Comparison of ENCODE assay signal across 22 cellular contexts in genomic region chr12:96170762-96171161, GRCh38.
"Had no signal": no experiment of that assay in that cellular context is flagged by ENCODE, and none has a peak within 500 bp of the region (broad histone marks: within the 10 kb centered on the region; RNA-seq: fewer than 3 reads in every experiment).

No MANE protein-coding gene starts in this region.

- H3K4me3 Mint-ChIP-seq: activated CD4-positive, alpha-beta memory T cell treated with anti-CD3 and anti-CD28 coated beads for 36 hours; activated CD4-positive, alpha-beta T cell treated with anti-CD3 and anti-CD28 coated beads, Interleukin-2, amount 10 ng/mL, durations not matched to agents 24 days and 14 days; activated naive CD4-positive, alpha-beta T cell treated with anti-CD3 and anti-CD28 coated beads, Interleukin-2, amount 50 U/mL, for 24 hours; activated naive CD8-positive, alpha-beta T cell treated with anti-CD3 and anti-CD28 coated beads, Interleukin-2, amount 50 U/mL, for 24 hours; endodermal cell; memory B cell; natural killer cell treated with Interleukin-12 subunit alpha and Interleukin-12 subunit beta and Interleukin-15 and Interleukin-18, amount 100 ng/mL, for 72 hours had no signal

- H3K27ac ChIP-seq: epithelial cell of prostate, tibial nerve, WERI-Rb-1 had no signal

- DNase-seq: activated CD4-positive, alpha-beta memory T cell treated with anti-CD3 and anti-CD28 coated beads for 36 hours; activated CD4-positive, alpha-beta T cell treated with anti-CD3 and anti-CD28 coated beads, Interleukin-2, amount 10 ng/mL, durations not matched to agents 24 days and 14 days; activated CD8-positive, alpha-beta memory T cell treated with anti-CD3 and anti-CD28 coated beads, Interleukin-2, amount 50 U/mL, for 4 hours; activated gamma-delta T cell treated with Interleukin-2 at 50 U/mL for 16 hours; activated naive CD8-positive, alpha-beta T cell treated with anti-CD3 and anti-CD28 coated beads, Interleukin-2, amount 50 U/mL, for 24 hours; activated T-cell treated with anti-CD3 and anti-CD28 coated beads, Interleukin-2, amount 50 U/mL, for 1 hour; central memory CD4-positive, alpha-beta T cell; endodermal cell; esophagus squamous epithelium; foreskin melanocyte; islet precursor cell; small intestine; stimulated activated CD4-positive, alpha-beta T cell treated with anti-CD3 and anti-CD28 coated beads, Interleukin-2, amount 100 ng/mL, for 24 hours; stimulated activated naive CD4-positive, alpha-beta T cell; WERI-Rb-1 had no signal

- H3K36me3 ChIP-seq: esophagus squamous epithelium, tibial nerve, WERI-Rb-1 had no signal

- H3K27me3 ChIP-seq: esophagus squamous epithelium, tibial nerve had no signal

- H3K4me1 Mint-ChIP-seq: activated naive CD4-positive, alpha-beta T cell treated with anti-CD3 and anti-CD28 coated beads, Interleukin-2, amount 50 U/mL, for 24 hours; endodermal cell had no signal

- H3K4me1 ChIP-seq: tibial nerve had no signal

- H3K4me3 ChIP-seq: esophagus squamous epithelium, tibial nerve had no signal

- H3K36me3 Mint-ChIP-seq: activated naive CD4-positive, alpha-beta T cell treated with anti-CD3 and anti-CD28 coated beads, Interleukin-2, amount 50 U/mL, for 24 hours; memory B cell had no signal

- H3K27me3 Mint-ChIP-seq: activated CD4-positive, alpha-beta memory T cell treated with anti-CD3 and anti-CD28 coated beads for 36 hours; activated CD4-positive, alpha-beta T cell treated with anti-CD3 and anti-CD28 coated beads, Interleukin-2, amount 10 ng/mL, durations not matched to agents 24 days and 14 days; activated naive CD4-positive, alpha-beta T cell treated with anti-CD3 and anti-CD28 coated beads, Interleukin-2, amount 50 U/mL, for 24 hours; activated naive CD8-positive, alpha-beta T cell treated with anti-CD3 and anti-CD28 coated beads, Interleukin-2, amount 50 U/mL, for 24 hours had no signal

- ATAC-seq: activated CD4-positive, CD25-positive, alpha-beta regulatory T cell treated with anti-CD3 and anti-CD28 coated beads, Interleukin-2, amount 50 U/mL, for 24 hours; activated naive CD8-positive, alpha-beta T cell treated with anti-CD3 and anti-CD28 coated beads, Interleukin-2, amount 50 U/mL, for 24 hours; natural killer cell treated with Interleukin-12 subunit alpha and Interleukin-12 subunit beta and Interleukin-15 and Interleukin-18, amount 100 ng/mL, for 72 hours; sciatic nerve had no signal

- H3K9me3 Mint-ChIP-seq: memory B cell; natural killer cell treated with Interleukin-12 subunit alpha and Interleukin-12 subunit beta and Interleukin-15 and Interleukin-18, amount 100 ng/mL, for 72 hours had no signal

- H3K27ac Mint-ChIP-seq: activated CD4-positive, alpha-beta memory T cell treated with anti-CD3 and anti-CD28 coated beads for 36 hours; activated CD4-positive, alpha-beta T cell treated with anti-CD3 and anti-CD28 coated beads, Interleukin-2, amount 10 ng/mL, durations not matched to agents 24 days and 14 days; activated naive CD4-positive, alpha-beta T cell treated with anti-CD3 and anti-CD28 coated beads, Interleukin-2, amount 50 U/mL, for 24 hours; activated naive CD8-positive, alpha-beta T cell treated with anti-CD3 and anti-CD28 coated beads, Interleukin-2, amount 50 U/mL, for 24 hours; endodermal cell had no signal
